36 cellular contexts compared by ENCODE assay signal in genomic region chr11:97962758-97963157, GRCh38.
"Had no signal": no experiment of that assay in that cellular context is flagged by ENCODE, and none has a peak within 500 bp of the region (broad histone marks: within the 10 kb centered on the region; RNA-seq: fewer than 3 reads in every experiment).

No MANE protein-coding gene starts in this region.

- H3K9me3 Mint-ChIP-seq: activated CD4-positive, alpha-beta T cell treated with anti-CD3 and anti-CD28 coated beads, Interleukin-2, amount 10 ng/mL, durations not matched to agents 24 days and 14 days; activated naive CD8-positive, alpha-beta T cell treated with anti-CD3 and anti-CD28 coated beads, Interleukin-2, amount 10 ng/mL, durations not matched to agents 7 days and 5 days had no signal

- H3K27ac Mint-ChIP-seq: activated B cell treated with CpG ODN at 0.5 μM for 24 hours; activated CD4-positive, alpha-beta memory T cell treated with anti-CD3 and anti-CD28 coated beads for 36 hours; activated CD4-positive, alpha-beta T cell treated with anti-CD3 and anti-CD28 coated beads, Interleukin-2, amount 10 ng/mL, durations not matched to agents 24 days and 14 days; activated CD8-positive, alpha-beta T cell treated with anti-CD3 and anti-CD28 coated beads for 36 hours; activated naive CD4-positive, alpha-beta T cell treated with anti-CD3 and anti-CD28 coated beads, Interleukin-2, amount 10 ng/mL, durations not matched to agents 7 days and 5 days; activated naive CD4-positive, alpha-beta T cell treated with anti-CD3 and anti-CD28 coated beads, Interleukin-2, amount 50 U/mL, for 24 hours; activated naive CD8-positive, alpha-beta T cell; activated naive CD8-positive, alpha-beta T cell treated with anti-CD3 and anti-CD28 coated beads, Interleukin-2, amount 10 ng/mL, durations not matched to agents 7 days and 5 days; activated naive CD8-positive, alpha-beta T cell treated with anti-CD3 and anti-CD28 coated beads, Interleukin-2, amount 50 U/mL, for 24 hours; activated T-cell treated with anti-CD3 and anti-CD28 coated beads, Interleukin-2, amount 50 U/mL, for 72 hours; activated T-helper 1 cell treated with anti-CD3 and anti-CD28 coated beads, Interleukin-12 subunit alpha, Interleukin-12 subunit beta, Interleukin-2, Interleukin-4 antibody, amounts not matched to agents 30 ng/mL and 10 ng/mL and 1 ng/mL, durations not matched to agents 14 hours and 24 hours and 36 hours; activated T-helper 17 cell treated with anti-CD3 and anti-CD28 coated beads, Interleukin-2, amount 50 U/mL, for 72 hours; brain; T-helper 1 cell treated with Interleukin-12 subunit alpha and Interleukin-12 subunit beta and Interleukin-4 antibody, amounts not matched to agents 30 μg/mL and 1 μg/mL, for 36 hours; T-helper 2 cell treated with Interferon-gamma antibody and Interleukin-4, amounts not matched to agents 5 μg/mL and 100 μg/mL, for 36 hours had no signal

- H3K4me1 ChIP-seq: ascending aorta had no signal

- H3K36me3 ChIP-seq: ascending aorta had no signal

- H3K27me3 ChIP-seq: ascending aorta had no signal

- H3K36me3 Mint-ChIP-seq: activated CD4-positive, alpha-beta memory T cell treated with anti-CD3 and anti-CD28 coated beads for 36 hours; activated naive CD4-positive, alpha-beta T cell treated with anti-CD3 and anti-CD28 coated beads, Interleukin-2, amount 10 ng/mL, durations not matched to agents 7 days and 5 days; activated naive CD4-positive, alpha-beta T cell treated with anti-CD3 and anti-CD28 coated beads, Interleukin-2, amount 50 U/mL, for 24 hours; activated naive CD8-positive, alpha-beta T cell; activated naive CD8-positive, alpha-beta T cell treated with anti-CD3 and anti-CD28 coated beads, Interleukin-2, amount 10 ng/mL, durations not matched to agents 7 days and 5 days; brain had no signal

- H3K9me3 ChIP-seq: ascending aorta had no signal

- H3K4me3 Mint-ChIP-seq: activated B cell treated with CpG ODN at 0.5 μM for 24 hours; activated CD4-positive, alpha-beta memory T cell treated with anti-CD3 and anti-CD28 coated beads for 36 hours; activated CD4-positive, alpha-beta T cell treated with anti-CD3 and anti-CD28 coated beads, Interleukin-2, amount 10 ng/mL, durations not matched to agents 24 days and 14 days; activated CD8-positive, alpha-beta T cell treated with anti-CD3 and anti-CD28 coated beads for 36 hours; activated naive CD4-positive, alpha-beta T cell treated with anti-CD3 and anti-CD28 coated beads, Interleukin-2, amount 10 ng/mL, durations not matched to agents 7 days and 5 days; activated naive CD4-positive, alpha-beta T cell treated with anti-CD3 and anti-CD28 coated beads, Interleukin-2, amount 50 U/mL, for 24 hours; activated naive CD8-positive, alpha-beta T cell; activated naive CD8-positive, alpha-beta T cell treated with anti-CD3 and anti-CD28 coated beads, Interleukin-2, amount 10 ng/mL, durations not matched to agents 7 days and 5 days; activated naive CD8-positive, alpha-beta T cell treated with anti-CD3 and anti-CD28 coated beads, Interleukin-2, amount 50 U/mL, for 24 hours; activated T-cell treated with anti-CD3 and anti-CD28 coated beads, Interleukin-2, amount 50 U/mL, for 4 hours; activated T-cell treated with anti-CD3 and anti-CD28 coated beads, Interleukin-2, amount 50 U/mL, for 72 hours; activated T-helper 1 cell treated with anti-CD3 and anti-CD28 coated beads, Interleukin-12 subunit alpha, Interleukin-12 subunit beta, Interleukin-2, Interleukin-4 antibody, amounts not matched to agents 30 ng/mL and 10 ng/mL and 1 ng/mL, durations not matched to agents 14 hours and 24 hours and 36 hours; activated T-helper 17 cell treated with anti-CD3 and anti-CD28 coated beads, Interleukin-2, amount 50 U/mL, for 72 hours; brain; T-helper 1 cell treated with Interleukin-12 subunit alpha and Interleukin-12 subunit beta and Interleukin-4 antibody, amounts not matched to agents 30 μg/mL and 1 μg/mL, for 36 hours; T-helper 2 cell treated with Interferon-gamma antibody and Interleukin-4, amounts not matched to agents 5 μg/mL and 100 μg/mL, for 36 hours had no signal

- H3K4me3 ChIP-seq: ascending aorta had no signal

- H3K27me3 Mint-ChIP-seq: activated B cell treated with CpG ODN at 0.5 μM for 24 hours; activated CD4-positive, alpha-beta memory T cell treated with anti-CD3 and anti-CD28 coated beads for 36 hours; activated CD4-positive, alpha-beta T cell treated with anti-CD3 and anti-CD28 coated beads, Interleukin-2, amount 10 ng/mL, durations not matched to agents 24 days and 14 days; activated CD8-positive, alpha-beta T cell treated with anti-CD3 and anti-CD28 coated beads for 36 hours; activated naive CD4-positive, alpha-beta T cell treated with anti-CD3 and anti-CD28 coated beads, Interleukin-2, amount 10 ng/mL, durations not matched to agents 7 days and 5 days; activated naive CD4-positive, alpha-beta T cell treated with anti-CD3 and anti-CD28 coated beads, Interleukin-2, amount 50 U/mL, for 24 hours; activated naive CD8-positive, alpha-beta T cell; activated naive CD8-positive, alpha-beta T cell treated with anti-CD3 and anti-CD28 coated beads, Interleukin-2, amount 10 ng/mL, durations not matched to agents 7 days and 5 days; activated naive CD8-positive, alpha-beta T cell treated with anti-CD3 and anti-CD28 coated beads, Interleukin-2, amount 50 U/mL, for 24 hours; activated T-helper 17 cell treated with anti-CD3 and anti-CD28 coated beads, Interleukin-2, amount 50 U/mL, for 72 hours; brain had no signal

- H3K27ac ChIP-seq: ascending aorta, VCaP had no signal

- H3K4me1 Mint-ChIP-seq: activated B cell treated with CpG ODN at 0.5 μM for 24 hours; activated CD4-positive, alpha-beta T cell treated with anti-CD3 and anti-CD28 coated beads, Interleukin-2, amount 10 ng/mL, durations not matched to agents 24 days and 14 days; activated naive CD4-positive, alpha-beta T cell treated with anti-CD3 and anti-CD28 coated beads, Interleukin-2, amount 10 ng/mL, durations not matched to agents 7 days and 5 days; activated naive CD4-positive, alpha-beta T cell treated with anti-CD3 and anti-CD28 coated beads, Interleukin-2, amount 50 U/mL, for 24 hours; activated naive CD8-positive, alpha-beta T cell treated with anti-CD3 and anti-CD28 coated beads, Interleukin-2, amount 10 ng/mL, durations not matched to agents 7 days and 5 days; activated naive CD8-positive, alpha-beta T cell treated with anti-CD3 and anti-CD28 coated beads, Interleukin-2, amount 50 U/mL, for 24 hours; activated T-helper 17 cell treated with anti-CD3 and anti-CD28 coated beads, Interleukin-2, amount 50 U/mL, for 72 hours; brain had no signal

- ATAC-seq: activated CD8-positive, alpha-beta T cell treated with anti-CD3 and anti-CD28 coated beads for 36 hours; activated naive CD8-positive, alpha-beta T cell treated with anti-CD3 and anti-CD28 coated beads, Interleukin-2, amount 50 U/mL, for 24 hours; activated T-cell treated with anti-CD3 and anti-CD28 coated beads, Interleukin-2, amount 50 U/mL, for 4 hours; activated T-cell treated with anti-CD3 and anti-CD28 coated beads, Interleukin-2, amount 50 U/mL, for 72 hours; activated T-helper 17 cell treated with anti-CD3 and anti-CD28 coated beads, Interleukin-2, amount 50 U/mL, for 72 hours had no signal

- FAIRE-seq: bronchial epithelial cell, TTC549 had no signal

- DNase-seq: activated B cell treated with CpG ODN at 0.5 μM for 24 hours; activated CD4-positive, alpha-beta memory T cell treated with anti-CD3 and anti-CD28 coated beads for 36 hours; activated CD4-positive, alpha-beta T cell treated with anti-CD3 and anti-CD28 coated beads for 4 hours; activated CD4-positive, alpha-beta T cell treated with anti-CD3 and anti-CD28 coated beads, Interleukin-2, amount 10 ng/mL, durations not matched to agents 24 days and 14 days; activated CD4-positive, alpha-beta T cell treated with anti-CD3 and anti-CD28 coated beads, Interleukin-2, amount 50 U/mL, for 1 hour; activated CD4-positive, alpha-beta T cell treated with anti-CD3 and anti-CD28 coated beads, Interleukin-2, amount 50 U/mL, for 4 hours; activated CD4-positive, CD25-positive, alpha-beta regulatory T cell treated with anti-CD3 and anti-CD28 coated beads, Interleukin-2, amount 50 U/mL, for 72 hours; activated CD8-positive, alpha-beta memory T cell treated with anti-CD3 and anti-CD28 coated beads, Interleukin-2, amount 50 U/mL, for 4 hours; activated CD8-positive, alpha-beta T cell treated with anti-CD3 and anti-CD28 coated beads for 36 hours; activated effector memory CD4-positive, alpha-beta T cell treated with anti-CD3 and anti-CD28 coated beads, Interleukin-2, amount 50 U/mL, for 16 hours; activated gamma-delta T cell treated with Interleukin-2 at 50 U/mL for 16 hours; activated naive CD4-positive, alpha-beta T cell treated with anti-CD3 and anti-CD28 coated beads, Interleukin-2, amount 10 ng/mL, durations not matched to agents 7 days and 5 days; activated naive CD4-positive, alpha-beta T cell treated with Interleukin-2 at 50 U/mL for 16 hours; activated naive CD8-positive, alpha-beta T cell treated with anti-CD3 and anti-CD28 coated beads, Interleukin-2, amount 10 ng/mL, durations not matched to agents 7 days and 5 days; activated naive CD8-positive, alpha-beta T cell treated with anti-CD3 and anti-CD28 coated beads, Interleukin-2, amount 50 U/mL, for 24 hours; activated T-cell treated with anti-CD3 and anti-CD28 coated beads for 4 hours; activated T-cell treated with anti-CD3 and anti-CD28 coated beads, Interleukin-2, amount 50 U/mL, for 1 hour; activated T-cell treated with anti-CD3 and anti-CD28 coated beads, Interleukin-2, amount 50 U/mL, for 4 hours; activated T-cell treated with anti-CD3 and anti-CD28 coated beads, Interleukin-2, amount 50 U/mL, for 72 hours; amygdala; anterior cingulate cortex; central memory CD4-positive, alpha-beta T cell; T-helper 1 cell; T-helper 2 cell; T-helper 9 cell had no signal
